ENCODE assay signal across 16 cellular contexts in the genomic region with DNA sequence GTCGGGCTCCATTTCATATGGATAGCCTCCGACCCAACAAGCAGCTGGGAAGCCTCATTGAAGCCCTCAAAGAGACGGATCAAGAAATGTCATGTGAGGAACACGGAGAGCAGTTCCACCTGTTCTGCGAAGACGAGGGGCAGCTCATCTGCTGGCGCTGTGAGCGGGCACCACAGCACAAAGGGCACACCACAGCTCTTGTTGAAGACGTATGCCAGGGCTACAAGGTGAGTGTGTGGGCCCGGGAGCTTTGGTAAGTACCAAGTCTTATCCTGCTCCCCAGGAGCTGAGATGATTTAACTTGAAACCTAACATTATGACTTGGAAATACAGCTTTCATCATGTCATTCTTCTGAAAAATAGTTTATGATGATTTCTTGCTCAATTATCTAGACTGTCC. TPM values are rescaled to one million over a fixed set of nuclear protein-coding genes. Genes with fewer than 3 reads are reported as not detected.
DNase-seq lines count a peak whose midpoint lies in the region; ATAC-seq and TF ChIP-seq lines count a peak whose summit lies in the region.
"Had no signal": no experiment of that assay in that cellular context is flagged by ENCODE, and none has a peak within 500 bp of the region (broad histone marks: within the 10 kb centered on the region; RNA-seq: fewer than 3 reads in every experiment).

No MANE protein-coding gene starts in this region.

- no peaks in the 10 kb centered on the region for H3K27me3 Mint-ChIP-seq in CD8-positive, alpha-beta T cell (ENCODE audit: low read depth)
- no peaks in the 10 kb centered on the region for H3K27me3 Mint-ChIP-seq in activated naive CD8-positive, alpha-beta T cell treated with anti-CD3 and anti-CD28 coated beads for 36 hours
- H3K27me3 Mint-ChIP-seq in natural killer cell treated with Interleukin-12 subunit alpha and Interleukin-12 subunit beta and Interleukin-15 and Interleukin-18, amount 100 ng/mL, for 72 hours, result no peaks in the 10 kb centered on the region

- peaks cover 56% of the 10 kb centered on the region for H3K4me1 ChIP-seq in CD8-positive, alpha-beta T cell (ENCODE audit: insufficient read depth, low read length)
- H3K4me1 ChIP-seq in HUES6 (ENCODE audit: control insufficient read depth, insufficient read depth, low read length), result peaks cover 37% of the 10 kb centered on the region

- H3K27me3 ChIP-seq in CD8-positive, alpha-beta T cell (ENCODE audit: insufficient read depth, low read length), result no peaks in the 10 kb centered on the region
- H3K27me3 ChIP-seq in HUES6 (ENCODE audit: control insufficient read depth, insufficient read depth, low read length), result no peaks in the 10 kb centered on the region

- no peak overlapping the region for H3K9ac ChIP-seq in HUES6 (ENCODE audit: low read length)

- CTCF ChIA-PET in CD8-positive, alpha-beta T cell (lab: Charles Lee), result interaction anchor here (0.9 to 2.3 kb wide), 2 partner anchors 9 to 37 kb away, joined by 3 to 11 read pairs; no protein-coding TSS in a partner anchor

- DNase-seq in CD8-positive, alpha-beta T cell, result no peak
- no peak for DNase-seq in activated naive CD8-positive, alpha-beta T cell treated with anti-CD3 and anti-CD28 coated beads for 36 hours
- no peak for DNase-seq in natural killer cell treated with Interleukin-12 subunit alpha and Interleukin-12 subunit beta and Interleukin-15 and Interleukin-18, amount 100 ng/mL, for 72 hours (ENCODE audit: low spot score)
- DNase-seq in left ventricle myocardium superior, result no peak
- DNase-seq: endodermal cell; islet precursor cell; NCI-H2081 treated with DMSO at 0.1 percent for 48 hours; NCI-H774; psoas muscle; stimulated activated CD4-positive, alpha-beta T cell treated with anti-CD3 and anti-CD28 coated beads, Interleukin-4, amount 100 ng/mL, for 4 hours had no signal

- intact Hi-C loops in CD8-positive, alpha-beta T cell (cut with DNase I, micrococcal nuclease), result no loop called here
- intact Hi-C loops in left ventricle myocardium superior (cut with micrococcal nuclease), result no loop called here

- H3K4me1 Mint-ChIP-seq in CD8-positive, alpha-beta T cell (ENCODE audit: low read depth), result peaks cover 81% of the 10 kb centered on the region
- H3K4me1 Mint-ChIP-seq in activated naive CD8-positive, alpha-beta T cell treated with anti-CD3 and anti-CD28 coated beads for 36 hours, result peaks cover 70% of the 10 kb centered on the region
- peaks cover 68 to 73% of the 10 kb centered on the region in 2 donors for H3K4me1 Mint-ChIP-seq in natural killer cell treated with Interleukin-12 subunit alpha and Interleukin-12 subunit beta and Interleukin-15 and Interleukin-18, amount 100 ng/mL, for 72 hours (ENCODE audit: low read depth in 2 of 2)

- TF ChIP-seq CTCF in CD8-positive, alpha-beta T cell (IDR thresholded peaks at IDR 0.05), result no peak

- H3K27ac Mint-ChIP-seq in CD8-positive, alpha-beta T cell, result peak overlapping the region; percentile 60
- peak overlapping the region; percentile 61 for H3K27ac Mint-ChIP-seq in activated naive CD8-positive, alpha-beta T cell treated with anti-CD3 and anti-CD28 coated beads for 36 hours
- peak overlapping the region; percentile 48 to 71 for H3K27ac Mint-ChIP-seq in natural killer cell treated with Interleukin-12 subunit alpha and Interleukin-12 subunit beta and Interleukin-15 and Interleukin-18, amount 100 ng/mL, for 72 hours
- H3K27ac Mint-ChIP-seq: endodermal cell had no signal

- POLR2A ChIA-PET in CD8-positive, alpha-beta T cell (lab: Charles Lee), result interaction anchor here (1.3 to 3.5 kb wide), 2 partner anchors 26 to 54 kb away, joined by 3 to 14 read pairs; a partner anchor contains a TSS

- no peak for ATAC-seq in CD8-positive, alpha-beta T cell
- no peak for ATAC-seq in natural killer cell treated with Interleukin-12 subunit alpha and Interleukin-12 subunit beta and Interleukin-15 and Interleukin-18, amount 100 ng/mL, for 72 hours
- ATAC-seq in GM21737 (IDR thresholded peaks at IDR 0.05; ENCODE audit: unreplicated experiment) (no peak), HG02642 (IDR thresholded peaks at IDR 0.05; ENCODE audit: poor library complexity, unreplicated experiment) (no peak), left ventricle myocardium superior (no peak)
- ATAC-seq: psoas muscle, Right ventricle myocardium inferior had no signal

- peak overlapping the region; percentile 73 for H3K4me3 Mint-ChIP-seq in CD8-positive, alpha-beta T cell
- H3K4me3 Mint-ChIP-seq in activated naive CD8-positive, alpha-beta T cell treated with anti-CD3 and anti-CD28 coated beads for 36 hours, result peak overlapping the region; percentile 14
- peak overlapping the region; percentile 75 for H3K4me3 Mint-ChIP-seq in natural killer cell treated with Interleukin-12 subunit alpha and Interleukin-12 subunit beta and Interleukin-15 and Interleukin-18, amount 100 ng/mL, for 72 hours
- H3K4me3 Mint-ChIP-seq: endodermal cell had no signal

- peaks cover 29% of the 10 kb centered on the region for H3K36me3 ChIP-seq in CD8-positive, alpha-beta T cell (ENCODE audit: insufficient read depth, low read length)
- peaks cover 24% of the 10 kb centered on the region for H3K36me3 ChIP-seq in HUES6 (ENCODE audit: control insufficient read depth, insufficient read depth, low read length)

- H3K36me3 Mint-ChIP-seq in CD8-positive, alpha-beta T cell, result peaks cover 81% of the 10 kb centered on the region
- peaks cover 60% of the 10 kb centered on the region for H3K36me3 Mint-ChIP-seq in activated naive CD8-positive, alpha-beta T cell treated with anti-CD3 and anti-CD28 coated beads for 36 hours
- H3K36me3 Mint-ChIP-seq in natural killer cell treated with Interleukin-12 subunit alpha and Interleukin-12 subunit beta and Interleukin-15 and Interleukin-18, amount 100 ng/mL, for 72 hours, result peaks cover 52% of the 10 kb centered on the region

- no peak overlapping the region for H3K4me3 ChIP-seq in CD8-positive, alpha-beta T cell (ENCODE audit: low read depth, low read length)
- peak overlapping the region; percentile 36; the same call in 1 of the 2 replicates for H3K4me3 ChIP-seq in HUES6 (ENCODE audit: low read depth, low read length)
- H3K4me3 ChIP-seq: HAP-1, psoas muscle had no signal

- H3K27ac ChIP-seq in CD8-positive, alpha-beta T cell (ENCODE audit: low read depth, low read length), result no peak overlapping the region
- no peak overlapping the region for H3K27ac ChIP-seq in HUES6 (ENCODE audit: low read depth, low read length)
- H3K27ac ChIP-seq: psoas muscle had no signal

- no peaks in the 10 kb centered on the region for H3K9me3 Mint-ChIP-seq in CD8-positive, alpha-beta T cell
- peaks cover 2% of the 10 kb centered on the region for H3K9me3 Mint-ChIP-seq in activated naive CD8-positive, alpha-beta T cell treated with anti-CD3 and anti-CD28 coated beads for 36 hours
- H3K9me3 Mint-ChIP-seq in natural killer cell treated with Interleukin-12 subunit alpha and Interleukin-12 subunit beta and Interleukin-15 and Interleukin-18, amount 100 ng/mL, for 72 hours, result no peaks in the 10 kb centered on the region
- H3K9me3 Mint-ChIP-seq: endodermal cell had no signal

- H3K9me3 ChIP-seq in CD8-positive, alpha-beta T cell (ENCODE audit: low read length), result no peaks in the 10 kb centered on the region
- no peaks in the 10 kb centered on the region for H3K9me3 ChIP-seq in HUES6 (ENCODE audit: control insufficient read depth, insufficient read depth, low read depth, low read length)
- H3K9me3 ChIP-seq: HAP-1, psoas muscle had no signal

RNA-seq across cellular contexts. Expression of a gene that starts 4.1 kb away (rescaled TPM):
- total RNA-seq in CD8-positive, alpha-beta T cell, result 10 to 100 TPM; 13.2 to 13.6 TPM
- total RNA-seq in activated naive CD8-positive, alpha-beta T cell treated with anti-CD3 and anti-CD28 coated beads for 36 hours, result 1 to 10 TPM; 8.1 to 8.2 TPM
- total RNA-seq in natural killer cell treated with Interleukin-12 subunit alpha and Interleukin-12 subunit beta and Interleukin-15 and Interleukin-18, amount 100 ng/mL, for 72 hours, result 10 to 100 TPM; 17.8 to 19.1 TPM
- total RNA-seq in left ventricle myocardium superior, result 2.7 TPM

RNA-seq across cellular contexts. Expression of a gene that starts 36.2 kb away (rescaled TPM):
- not detected for total RNA-seq in CD8-positive, alpha-beta T cell
- not detected for total RNA-seq in activated naive CD8-positive, alpha-beta T cell treated with anti-CD3 and anti-CD28 coated beads for 36 hours
- total RNA-seq in natural killer cell treated with Interleukin-12 subunit alpha and Interleukin-12 subunit beta and Interleukin-15 and Interleukin-18, amount 100 ng/mL, for 72 hours, result not detected
- not detected for total RNA-seq in left ventricle myocardium superior
- total RNA-seq: endodermal cell, mucosa of gallbladder, psoas muscle, Right ventricle myocardium inferior had no signal

Comparison
In these comparisons a context has a peak if more than half of its experiments do, and no peak if none do; other contexts are left out.
1. H3K4me3 Mint-ChIP-seq: peak in every context shown above with its lines; median percentile 75 in natural killer cell treated with Interleukin-12 subunit alpha and Interleukin-12 subunit beta and Interleukin-15 and Interleukin-18, amount 100 ng/mL, for 72 hours; 73 in CD8-positive, alpha-beta T cell; 14 in activated naive CD8-positive, alpha-beta T cell treated with anti-CD3 and anti-CD28 coated beads for 36 hours.